8 cellular contexts compared by ENCODE assay signal in the genomic region with DNA sequence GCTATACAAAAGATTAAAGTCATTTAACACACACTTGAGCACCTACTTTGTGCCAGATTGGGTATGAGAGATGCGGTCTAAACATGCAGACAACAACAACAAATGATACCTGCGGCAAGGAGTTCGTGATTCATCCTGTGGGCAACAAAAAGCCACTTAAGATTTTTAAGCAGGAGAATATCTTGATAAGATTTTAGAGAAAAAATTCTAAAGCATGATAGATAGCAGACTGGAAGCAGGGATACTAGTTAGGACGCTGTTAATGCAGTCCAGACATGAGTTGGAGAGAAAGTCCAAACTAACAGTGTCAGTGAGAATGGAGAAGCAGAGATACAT. TPM values are rescaled to one million over a fixed set of nuclear protein-coding genes. Genes with fewer than 3 reads are reported as not detected.
A peak's percentile ranks its signal among the peaks of the same experiment; 100 is the strongest.
DNase-seq lines count a peak whose midpoint lies in the region; FAIRE-seq and TF ChIP-seq lines count a peak whose summit lies in the region.

No MANE protein-coding gene starts in this region.

- peaks cover 33 to 42% (median 36%) of the 10 kb centered on the region in 10 experiments for H3K4me1 ChIP-seq in BLaER1 treated with 17β-estradiol and CSF1 and Interleukin-3, amounts not matched to agents 10 nM and 100 nM
- H3K4me1 ChIP-seq in neuronal stem cell (ENCODE audit: control insufficient read depth in 2 of 2, insufficient read depth in 1 of 2, low read depth in 1 of 2, low read length in 2 of 2) = peaks cover 0 to 18% of the 10 kb centered on the region in 2 donors

- peak overlapping the region; percentile 84 for H2AFZ ChIP-seq in neuronal stem cell (ENCODE audit: low read length)

- H2AK5ac ChIP-seq in neuronal stem cell (ENCODE audit: low read depth, low read length) = no peak overlapping the region

- no peaks in the 10 kb centered on the region for H3K9me3 ChIP-seq in BLaER1 treated with 17β-estradiol and CSF1 and Interleukin-3, amounts not matched to agents 10 nM and 100 nM (replicated peaks in 1 of 11)
- no peaks in the 10 kb centered on the region for H3K9me3 ChIP-seq in neuronal stem cell (replicated peaks in 1 of 2; ENCODE audit: control insufficient read depth in 2 of 2, insufficient read depth in 1 of 2, low read depth in 1 of 2, low read length in 2 of 2)

- H3K23ac ChIP-seq in neuronal stem cell (ENCODE audit: low read depth, low read length, poor library complexity) = no peak overlapping the region

- no peak overlapping the region for H2BK12ac ChIP-seq in neuronal stem cell (ENCODE audit: low read length)

- DNase-seq in NCI-H226 = peak; percentile 30
- no peak for DNase-seq in caudate nucleus (lab: John Stamatoyannopoulos, UW)
- DNase-seq in neuronal stem cell (ENCODE audit: low spot score) = no peak
- no peak for DNase-seq in islet precursor cell
- no peak for DNase-seq in hepatic stellate cell (ENCODE audit: low spot score)
- DNase-seq in DMS153 (lab: John Stamatoyannopoulos, UW) = no peak
- no peak for DNase-seq in D721Med (ENCODE audit: insufficient read length, low spot score)

- H4K91ac ChIP-seq in neuronal stem cell (ENCODE audit: low read depth, low read length, poor library complexity) = no peak overlapping the region

- H4K20me1 ChIP-seq in BLaER1 treated with 17β-estradiol and CSF1 and Interleukin-3, amounts not matched to agents 10 nM and 100 nM = peaks cover 20 to 27% (median 22%) of the 10 kb centered on the region in 11 experiments

- no peak overlapping the region for H3K14ac ChIP-seq in neuronal stem cell (ENCODE audit: low read length)

- no peak overlapping the region for H2BK120ac ChIP-seq in neuronal stem cell (ENCODE audit: low read depth, low read length)

- peak overlapping the region; percentile 62 to 96 (median 92); a peak in 15 of 20 replicates for H3K4me3 ChIP-seq in BLaER1 treated with 17β-estradiol and CSF1 and Interleukin-3, amounts not matched to agents 10 nM and 100 nM
- H3K4me3 ChIP-seq in neuronal stem cell (ENCODE audit: low read length in 2 of 2) = peak overlapping the region in 1 of 2 donors; percentile 57

- peak overlapping the region; percentile 94 to 100 (median 99) for H3K9ac ChIP-seq in BLaER1 treated with 17β-estradiol and CSF1 and Interleukin-3, amounts not matched to agents 10 nM and 100 nM
- H3K9ac ChIP-seq in neuronal stem cell (ENCODE audit: low read depth, low read length, poor library complexity) = no peak overlapping the region

- FAIRE-seq in D721Med (lab: Jason Lieb, UNC) = no peak

- peaks cover 0 to 5% (median 0%) of the 10 kb centered on the region in 11 experiments; a peak in 1 of 22 replicates for H3K36me3 ChIP-seq in BLaER1 treated with 17β-estradiol and CSF1 and Interleukin-3, amounts not matched to agents 10 nM and 100 nM
- peaks cover 0 to 1% of the 10 kb centered on the region in 2 donors for H3K36me3 ChIP-seq in neuronal stem cell (replicated peaks in 1 of 2; ENCODE audit: control insufficient read depth in 2 of 2, insufficient read depth in 2 of 2, low read length in 2 of 2)

- H3K18ac ChIP-seq in neuronal stem cell (ENCODE audit: low read length) = no peak overlapping the region

- no peak overlapping the region for H2BK15ac ChIP-seq in neuronal stem cell (ENCODE audit: low read length)

- no peak overlapping the region for H2BK5ac ChIP-seq in neuronal stem cell (ENCODE audit: low read length)

- peak overlapping the region; percentile 94 to 100 (median 98) for H3K27ac ChIP-seq in BLaER1 treated with 17β-estradiol and CSF1 and Interleukin-3, amounts not matched to agents 10 nM and 100 nM
- H3K27ac ChIP-seq in caudate nucleus (ENCODE audit: low read depth, low read length) (peak overlapping the region; percentile 97), neuronal stem cell (replicated peaks; ENCODE audit: low read length) (no peak overlapping the region)

- no peaks in the 10 kb centered on the region for H3K27me3 ChIP-seq in BLaER1 treated with 17β-estradiol and CSF1 and Interleukin-3, amounts not matched to agents 10 nM and 100 nM
- H3K27me3 ChIP-seq in neuronal stem cell (ENCODE audit: control insufficient read depth in 3 of 3, insufficient read depth in 3 of 3, low read depth in 1 of 3, low read length in 3 of 3) = no peaks in the 10 kb centered on the region

- WGBS in neuronal stem cell (ENCODE audit: extremely low coverage in 2 of 2, insufficient read length in 2 of 2, insufficient replicate concordance in 1 of 2), 2 donors = no CpG with 5 or more reads among the region's 4 CpGs

- H3K4me2 ChIP-seq in BLaER1 treated with 17β-estradiol and CSF1 and Interleukin-3, amounts not matched to agents 10 nM and 100 nM = peak overlapping the region; percentile 68 to 98 (median 91)
- H3K4me2 ChIP-seq in neuronal stem cell (ENCODE audit: insufficient read depth, low read length, poor library complexity, severe bottlenecking) = no peak overlapping the region

- no peak overlapping the region for H4K8ac ChIP-seq in neuronal stem cell (ENCODE audit: low read depth, low read length)

- H3K4ac ChIP-seq in neuronal stem cell (ENCODE audit: low read length) = no peak overlapping the region

- no peak for TF ChIP-seq CTCF in D721Med (IDR thresholded peaks at IDR 0.05; ENCODE audit: insufficient read depth, missing control alignments)

- no peaks in the 10 kb centered on the region for H3K79me1 ChIP-seq in neuronal stem cell (ENCODE audit: low read depth, low read length)

RNA-seq across cellular contexts. Expression of gene KBTBD2, which starts 1.6 kb away (rescaled TPM):
- polyA plus RNA-seq in neuronal stem cell (2013, experiment 1 of 2) = 19.3 TPM
- polyA plus RNA-seq in neuronal stem cell (2013, experiment 2 of 2) = 18.0 TPM
